ENCODE assay signal across 8 cellular contexts in the genomic region with DNA sequence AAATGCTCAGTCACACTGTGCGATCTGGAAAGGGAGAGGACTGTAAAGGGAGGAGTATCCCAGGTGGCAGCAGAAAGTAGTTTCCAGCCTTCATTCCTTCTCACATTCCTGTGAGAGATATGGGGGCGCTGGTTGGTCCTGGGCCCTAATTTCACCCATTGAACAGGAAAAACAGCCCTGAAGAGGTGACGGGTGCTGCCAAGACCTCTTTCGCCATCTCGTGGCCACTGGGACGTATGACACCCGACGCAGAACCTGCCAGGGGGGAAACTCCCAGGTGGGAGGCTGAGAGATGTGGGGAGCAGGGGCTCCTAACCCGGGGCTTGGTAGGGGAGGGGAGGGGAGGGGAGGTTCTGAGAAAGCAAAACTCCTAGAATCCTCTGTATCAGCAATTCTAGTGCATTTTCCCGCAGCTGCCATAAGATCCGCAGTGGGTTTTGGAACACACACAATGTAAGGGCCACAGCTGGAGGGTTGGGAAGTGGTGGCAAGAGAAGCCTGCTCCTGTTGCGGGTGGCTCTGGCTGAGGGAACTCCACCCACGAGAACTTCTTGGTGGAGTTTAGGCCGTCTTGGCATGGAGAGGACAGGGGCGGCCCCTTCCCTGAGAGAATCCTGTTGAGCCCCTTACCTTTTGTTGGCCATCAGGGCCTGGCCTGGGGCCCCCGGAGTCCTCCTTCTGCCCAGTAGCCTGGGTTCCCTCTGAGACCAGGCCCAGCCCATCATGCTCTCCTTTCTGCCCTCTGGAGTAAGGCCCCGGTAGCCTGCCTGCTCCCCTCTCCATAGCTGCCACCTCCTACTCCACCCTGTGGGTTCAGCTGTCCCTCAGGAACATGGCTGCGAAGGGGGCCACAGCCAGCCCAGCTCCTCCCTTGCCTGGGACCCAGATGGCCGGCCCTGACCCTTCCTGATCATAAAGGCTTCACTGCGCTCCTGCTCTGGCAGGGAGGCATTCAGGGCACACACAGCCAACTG.
A peak's percentile ranks its signal among the peaks of the same experiment; 100 is the strongest.
DNase-seq lines count a peak whose midpoint lies in the region; ATAC-seq lines count a peak whose summit lies in the region.

No MANE protein-coding gene starts in this region.

- DNase-seq in Caki2 (ENCODE audit: low read depth) (peak; percentile 3), SJCRH30 (peak; percentile 27 to 54), amniotic stem cell (lab: John Stamatoyannopoulos, UW) (peak; percentile 1), kidney tubule cell (ENCODE audit: low spot score) (peak; percentile 37), cortex of kidney (lab: John Stamatoyannopoulos, UW) (no peak)
- peak; percentile 18 for DNase-seq in stimulated activated CD8-positive, alpha-beta memory T cell treated with anti-CD3 and anti-CD28 coated beads, Interleukin-12 subunit alpha, Interleukin-12 subunit beta, amount 100 ng/mL, for 4 hours (ENCODE audit: low read depth)

- no peak overlapping the region for H3K4me3 ChIP-seq in SJCRH30

- H3K4me1 ChIP-seq in SJCRH30, result no peaks in the 10 kb centered on the region

- in situ Hi-C loops in Caki2 (cut with HindIII; ENCODE audit: low pct_unique_long_range_greater_than_20kb, low sequenced_read_pairs), result no loop called here

- no peaks in the 10 kb centered on the region for H3K27me3 ChIP-seq in SJCRH30

- no peaks in the 10 kb centered on the region for H3K9me3 ChIP-seq in SJCRH30 (replicated peaks)

- peak; percentile 48 for ATAC-seq in GM19043 (IDR thresholded peaks at IDR 0.05; ENCODE audit: low read depth, unreplicated experiment)
- ATAC-seq in HG03439 (IDR thresholded peaks at IDR 0.05; ENCODE audit: unreplicated experiment), result peak; percentile 71

- no peak overlapping the region for H3K27ac ChIP-seq in SJCRH30

- H3K36me3 ChIP-seq in SJCRH30, result no peaks in the 10 kb centered on the region
